Comparison of ENCODE assay signal across 35 cellular contexts in the genomic region with DNA sequence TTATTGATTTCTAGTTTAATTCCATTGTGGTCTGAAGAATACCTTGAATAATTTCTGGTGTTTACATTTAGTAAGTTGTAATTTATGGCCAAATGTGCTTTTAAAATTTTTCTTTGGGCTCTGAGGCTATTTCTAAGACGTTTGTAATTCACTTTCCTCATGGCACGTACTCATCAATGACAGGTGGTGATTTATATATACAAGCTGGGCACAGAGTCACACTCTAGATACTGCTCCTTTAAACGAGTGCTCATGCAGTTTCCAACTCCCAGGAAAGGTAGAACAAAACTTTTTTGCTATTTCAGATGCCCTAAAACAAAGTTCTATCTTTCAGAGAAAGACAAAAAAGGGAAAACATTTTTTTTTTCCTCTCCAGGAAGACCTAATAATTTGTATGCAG.
"Had no signal": no experiment of that assay in that cellular context is flagged by ENCODE, and none has a peak within 500 bp of the region (broad histone marks: within the 10 kb centered on the region; RNA-seq: fewer than 3 reads in every experiment).

No MANE protein-coding gene starts in this region.

- FAIRE-seq: bronchial epithelial cell had no signal

- H3K4me3 ChIP-seq: MG63, SJSA1 had no signal

- H3K4me3 Mint-ChIP-seq: activated B cell treated with CpG ODN at 0.5 μM for 24 hours; activated CD4-positive, alpha-beta memory T cell treated with anti-CD3 and anti-CD28 coated beads for 36 hours; activated naive CD4-positive, alpha-beta T cell treated with anti-CD3 and anti-CD28 coated beads, Interleukin-2, amount 10 ng/mL, durations not matched to agents 7 days and 5 days; activated naive CD8-positive, alpha-beta T cell; activated naive CD8-positive, alpha-beta T cell treated with anti-CD3 and anti-CD28 coated beads, Interleukin-2, amount 50 U/mL, for 24 hours; activated T-cell treated with anti-CD3 and anti-CD28 coated beads, Interleukin-2, amount 50 U/mL, for 4 hours; activated T-helper 1 cell treated with anti-CD3 and anti-CD28 coated beads, Interleukin-12 subunit alpha, Interleukin-12 subunit beta, Interleukin-2, Interleukin-4 antibody, amounts not matched to agents 30 ng/mL and 10 ng/mL and 1 ng/mL, durations not matched to agents 14 hours and 24 hours and 36 hours; brain had no signal

- H3K27me3 Mint-ChIP-seq: activated B cell treated with CpG ODN at 0.5 μM for 24 hours; activated CD4-positive, alpha-beta memory T cell treated with anti-CD3 and anti-CD28 coated beads for 36 hours; activated naive CD4-positive, alpha-beta T cell treated with anti-CD3 and anti-CD28 coated beads, Interleukin-2, amount 10 ng/mL, durations not matched to agents 7 days and 5 days; activated naive CD8-positive, alpha-beta T cell; activated naive CD8-positive, alpha-beta T cell treated with anti-CD3 and anti-CD28 coated beads, Interleukin-2, amount 50 U/mL, for 24 hours had no signal

- H3K27me3 ChIP-seq: MG63, SJSA1 had no signal

- H3K27ac Mint-ChIP-seq: activated B cell treated with CpG ODN at 0.5 μM for 24 hours; activated CD4-positive, alpha-beta memory T cell treated with anti-CD3 and anti-CD28 coated beads for 36 hours; activated naive CD4-positive, alpha-beta T cell treated with anti-CD3 and anti-CD28 coated beads, Interleukin-2, amount 10 ng/mL, durations not matched to agents 7 days and 5 days; activated naive CD8-positive, alpha-beta T cell treated with anti-CD3 and anti-CD28 coated beads, Interleukin-2, amount 50 U/mL, for 24 hours; activated T-helper 1 cell treated with anti-CD3 and anti-CD28 coated beads, Interleukin-12 subunit alpha, Interleukin-12 subunit beta, Interleukin-2, Interleukin-4 antibody, amounts not matched to agents 30 ng/mL and 10 ng/mL and 1 ng/mL, durations not matched to agents 14 hours and 24 hours and 36 hours; brain had no signal

- DNase-seq: activated B cell treated with CpG ODN at 0.5 μM for 24 hours; activated CD4-positive, alpha-beta memory T cell treated with anti-CD3 and anti-CD28 coated beads for 36 hours; activated CD4-positive, alpha-beta T cell treated with anti-CD3 and anti-CD28 coated beads for 4 hours; activated CD4-positive, alpha-beta T cell treated with anti-CD3 and anti-CD28 coated beads, Interleukin-2, amount 50 U/mL, for 1 hour; activated CD4-positive, CD25-positive, alpha-beta regulatory T cell treated with anti-CD3 and anti-CD28 coated beads, Interleukin-2, amount 50 U/mL, for 72 hours; activated CD8-positive, alpha-beta memory T cell treated with anti-CD3 and anti-CD28 coated beads, Interleukin-2, amount 50 U/mL, for 4 hours; activated gamma-delta T cell treated with Interleukin-2 at 50 U/mL for 16 hours; activated naive CD4-positive, alpha-beta T cell treated with anti-CD3 and anti-CD28 coated beads, Interleukin-2, amount 10 ng/mL, durations not matched to agents 7 days and 5 days; activated naive CD8-positive, alpha-beta T cell treated with anti-CD3 and anti-CD28 coated beads, Interleukin-2, amount 50 U/mL, for 24 hours; activated T-cell treated with anti-CD3 and anti-CD28 coated beads for 4 hours; activated T-cell treated with anti-CD3 and anti-CD28 coated beads, Interleukin-2, amount 50 U/mL, for 4 hours; anterior cingulate cortex; caudate nucleus; cerebellar nuclear complex; MG63; NCI-H1048; NCI-H1105 treated with DMSO at 0.1 percent for 48 hours; NCI-H1436; NCI-H1694; NCI-H1930; NCI-H2081 treated with DMSO at 0.1 percent for 48 hours; NCI-H226; NCI-H446 treated with DMSO at 0.1 percent for 48 hours; NCI-H69; SHP77 treated with DMSO at 0.1 percent for 48 hours; T-helper 1 cell; T-helper 2 cell; T-helper 9 cell had no signal

- H3K9me3 ChIP-seq: MG63 had no signal

- H3K27ac ChIP-seq: VCaP had no signal

- H3K36me3 ChIP-seq: MG63, SJSA1 had no signal

- ATAC-seq: activated naive CD8-positive, alpha-beta T cell treated with anti-CD3 and anti-CD28 coated beads, Interleukin-2, amount 50 U/mL, for 24 hours; activated T-cell treated with anti-CD3 and anti-CD28 coated beads, Interleukin-2, amount 50 U/mL, for 4 hours; Panc1 had no signal

- H3K9me3 Mint-ChIP-seq: activated B cell treated with CpG ODN at 0.5 μM for 24 hours; activated CD4-positive, alpha-beta memory T cell treated with anti-CD3 and anti-CD28 coated beads for 36 hours; activated T-cell treated with anti-CD3 and anti-CD28 coated beads, Interleukin-2, amount 50 U/mL, for 4 hours; activated T-helper 1 cell treated with anti-CD3 and anti-CD28 coated beads, Interleukin-12 subunit alpha, Interleukin-12 subunit beta, Interleukin-2, Interleukin-4 antibody, amounts not matched to agents 30 ng/mL and 10 ng/mL and 1 ng/mL, durations not matched to agents 14 hours and 24 hours and 36 hours; brain had no signal
